In genomic region chrX:57120619-57121161, GRCh38 we compare ENCODE assay signal across 8 cellular contexts. TPM values are rescaled to one million over a fixed set of nuclear protein-coding genes. Genes with fewer than 3 reads are reported as not detected.
DNase-seq lines count a peak whose midpoint lies in the region; ATAC-seq and TF ChIP-seq lines count a peak whose summit lies in the region.
"Not testable (repeated sequence)": the region's sequence is repeated elsewhere in the genome, so short reads cannot be mapped to it uniquely, and the experiment has no call there.

No MANE protein-coding gene starts in this region.

- H3K36me3 Mint-ChIP-seq in CD8-positive, alpha-beta T cell: peaks cover 24% of the 10 kb centered on the region
- H3K36me3 Mint-ChIP-seq in osteocyte (ENCODE audit: unreplicated experiment): not testable (repeated sequence)

- H3K4me1 ChIP-seq in CD8-positive, alpha-beta T cell (ENCODE audit: insufficient read depth, low read length); body of pancreas; left lung; thoracic aorta (ENCODE audit: control insufficient read depth in 1 of 2, low read depth in 2 of 2): not testable (repeated sequence)

- not testable (repeated sequence) for H3K27me3 Mint-ChIP-seq in CD8-positive, alpha-beta T cell (ENCODE audit: low read depth); osteocyte (ENCODE audit: unreplicated experiment)

- peak overlapping the region; percentile 40 for H3K27ac ChIP-seq in CD8-positive, alpha-beta T cell (ENCODE audit: low read depth, low read length)
- H3K27ac ChIP-seq in VCaP (peak overlapping the region; percentile 68), body of pancreas (peak overlapping the region in 3 of 4 donors; percentile 41 to 79 (median 66)), left lung (peak overlapping the region; percentile 68 to 71), thoracic aorta (peak overlapping the region in 1 of 2 donors; percentile 55)

- not testable (repeated sequence) for H3K27me3 ChIP-seq in CD8-positive, alpha-beta T cell (ENCODE audit: insufficient read depth, low read length); body of pancreas; left lung; thoracic aorta (replicated peaks; ENCODE audit: insufficient read depth)

- POLR2A ChIA-PET in CD8-positive, alpha-beta T cell (lab: Charles Lee): not testable (repeated sequence)

- ATAC-seq in CD8-positive, alpha-beta T cell; body of pancreas; thoracic aorta (ENCODE audit: insufficient number of reproducible peaks, low FRiP score, low read depth): not testable (repeated sequence)
- ATAC-seq in left lung: peak; percentile 34

- peaks cover 13% of the 10 kb centered on the region for H3K4me1 Mint-ChIP-seq in CD8-positive, alpha-beta T cell (ENCODE audit: low read depth)
- not testable (repeated sequence) for H3K4me1 Mint-ChIP-seq in osteocyte (ENCODE audit: unreplicated experiment)

- not testable (repeated sequence) for TF ChIP-seq CTCF in CD8-positive, alpha-beta T cell (IDR thresholded peaks at IDR 0.05); VCaP (conservative IDR thresholded peaks at IDR 0.05); body of pancreas (IDR thresholded peaks at IDR 0.05); fibroblast of pulmonary artery (IDR thresholded peaks at IDR 0.05; ENCODE audit: low read length, missing control alignments); left lung (IDR thresholded peaks at IDR 0.05); osteocyte (IDR thresholded peaks at IDR 0.05); thoracic aorta (IDR thresholded peaks at IDR 0.05)

- 0 to 1% methylated on average over 9 to 10 of the region's 12 CpGs for WGBS in body of pancreas, 2 donors

- H3K36me3 ChIP-seq in CD8-positive, alpha-beta T cell (ENCODE audit: insufficient read depth, low read length); body of pancreas (replicated peaks in 1 of 2; ENCODE audit: insufficient read depth in 1 of 2, low read depth in 2 of 2); left lung; thoracic aorta: not testable (repeated sequence)

- H3K4me3 ChIP-seq in CD8-positive, alpha-beta T cell (ENCODE audit: low read depth, low read length): peak overlapping the region; percentile 60
- H3K4me3 ChIP-seq in Jurkat, Clone E6-1 (ENCODE audit: low read length): peak overlapping the region; percentile 65
- peak overlapping the region in 1 of 2 donors; percentile 45 for H3K4me3 ChIP-seq in body of pancreas
- peak overlapping the region; percentile 69 for H3K4me3 ChIP-seq in fibroblast of pulmonary artery (replicated peaks; ENCODE audit: low read depth, low read length)
- peak overlapping the region; percentile 44 to 50 for H3K4me3 ChIP-seq in left lung
- H3K4me3 ChIP-seq in thoracic aorta: peak overlapping the region; percentile 78

- H3K9me3 ChIP-seq in CD8-positive, alpha-beta T cell (ENCODE audit: low read length); body of pancreas; left lung; thoracic aorta: not testable (repeated sequence)

- intact Hi-C loops in CD8-positive, alpha-beta T cell (cut with DNase I, micrococcal nuclease): loop anchor here (5.0 to 10.0 kb wide), 4 partner anchors 164 to 792 kb away; partner anchors contain the start of genes FAAH2 (in 1 of the 2), UBQLN2 (in 1 of the 2) and ZXDA (in 1 of the 2)
- intact Hi-C loops in body of pancreas (cut with DNase I); left lung (cut with DNase I): not testable (repeated sequence)

- not testable (repeated sequence) for DNase-seq in CD8-positive, alpha-beta T cell; Jurkat, Clone E6-1 (ENCODE audit: low read depth, low spot score); fibroblast of pulmonary artery (ENCODE audit: low read depth); osteocyte (ENCODE audit: extremely low spot score, unreplicated experiment); thoracic aorta (ENCODE audit: low spot score)
- DNase-seq in body of pancreas (peak in 1 of 4 donors; percentile 5), left lung (peak in 1 of 2 donors; percentile 12)

- not testable (repeated sequence) for H3K9me3 Mint-ChIP-seq in CD8-positive, alpha-beta T cell
- peaks cover 11% of the 10 kb centered on the region for H3K9me3 Mint-ChIP-seq in osteocyte (ENCODE audit: unreplicated experiment)

- H3K27ac Mint-ChIP-seq in CD8-positive, alpha-beta T cell: peak overlapping the region; percentile 77
- H3K27ac Mint-ChIP-seq in osteocyte (ENCODE audit: unreplicated experiment): peak overlapping the region; percentile 95

- H3K4me3 Mint-ChIP-seq in CD8-positive, alpha-beta T cell: peak overlapping the region; percentile 94
- H3K4me3 Mint-ChIP-seq in osteocyte (ENCODE audit: unreplicated experiment): peak overlapping the region; percentile 91

- not testable (repeated sequence) for TF ChIP-seq POLR2A in body of pancreas (IDR thresholded peaks at IDR 0.05)

- CTCF ChIA-PET in CD8-positive, alpha-beta T cell (lab: Charles Lee): not testable (repeated sequence)

RNA-seq across cellular contexts. Expression of gene SPIN2B, which starts 0.7 kb away (rescaled TPM):
- total RNA-seq in CD8-positive, alpha-beta T cell: 1 to 10 TPM; 8.1 to 8.6 TPM
- 13.3 TPM for polyA plus RNA-seq in Jurkat, Clone E6-1 (2012; ENCODE audit: insufficient read depth, insufficient read length)
- total RNA-seq in body of pancreas: 1 to 10 TPM in 1 of 2 donors, under 1 TPM in 1; 0.52 to 1.3 TPM
- total RNA-seq in left lung: 1 to 10 TPM; 8.7 to 9.8 TPM
- 17.7 and 18.9 TPM in 2 replicates for total RNA-seq in osteocyte
- total RNA-seq in thoracic aorta: 10 to 100 TPM; 16.8 to 19.0 TPM

RNA-seq across cellular contexts. Expression of gene SPIN2A, which starts 16.5 kb away (rescaled TPM):
- total RNA-seq in CD8-positive, alpha-beta T cell: under 1 TPM; 0.41 to 0.61 TPM
- 0.88 TPM for polyA plus RNA-seq in Jurkat, Clone E6-1 (2012; ENCODE audit: insufficient read depth, insufficient read length)
- total RNA-seq in body of pancreas: under 1 TPM; 0.26 to 0.99 TPM
- under 1 TPM; 0.60 to 0.64 TPM for total RNA-seq in left lung
- total RNA-seq in osteocyte: 1.2 and 2.5 TPM in 2 replicates
- under 1 TPM; 0.35 to 0.54 TPM for total RNA-seq in thoracic aorta
